Comparison of ENCODE assay signal across 14 cellular contexts in the genomic region with DNA sequence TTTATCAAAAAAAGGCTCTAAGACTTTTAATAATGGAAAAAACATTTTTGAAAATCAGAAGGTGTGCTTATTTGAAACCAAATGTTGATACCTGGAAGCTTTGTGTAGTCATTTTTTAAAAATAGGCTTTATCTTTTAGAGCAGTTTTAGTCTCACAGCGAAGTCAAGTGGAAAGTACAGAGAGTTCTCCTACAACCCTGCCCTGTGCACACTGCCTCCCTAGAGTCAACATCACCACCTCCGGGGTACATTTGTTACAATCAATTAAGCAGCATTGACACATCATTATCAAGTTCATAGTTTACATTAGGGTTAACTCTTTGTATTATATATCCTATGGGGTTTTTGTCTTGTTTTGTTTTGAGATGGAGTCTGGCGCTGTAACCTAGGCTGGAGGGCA. TPM values are rescaled to one million over a fixed set of nuclear protein-coding genes. Genes with fewer than 3 reads are reported as not detected.
DNase-seq lines count a peak whose midpoint lies in the region; ATAC-seq lines count a peak whose summit lies in the region.
"Had no signal": no experiment of that assay in that cellular context is flagged by ENCODE, and none has a peak within 500 bp of the region (broad histone marks: within the 10 kb centered on the region; RNA-seq: fewer than 3 reads in every experiment).

No MANE protein-coding gene starts in this region.

- ATAC-seq in GM18858 (IDR thresholded peaks at IDR 0.05; ENCODE audit: unreplicated experiment): no peak

- DNase-seq in NCI-H146 (lab: John Stamatoyannopoulos, UW): peak; percentile 79
- peak; percentile 82 for DNase-seq in NCI-H146 treated with DMSO at 0.1 percent for 48 hours (lab: John Stamatoyannopoulos, UW; ENCODE audit: unreplicated experiment)
- peak; percentile 59 for DNase-seq in NCI-H748 treated with DMSO at 0.1 percent for 48 hours (lab: John Stamatoyannopoulos, UW)
- DNase-seq in mucosa of gallbladder (ENCODE audit: low spot score): peak; percentile 22
- DNase-seq in NCI-H1436 (lab: John Stamatoyannopoulos, UW): no peak
- DNase-seq in superior temporal gyrus (ENCODE audit: extremely low spot score): no peak
- DNase-seq in iPS-NIHi7 (ENCODE audit: extremely low spot score): no peak
- DNase-seq: ACHN; BE2C; C1 segment of cervical spinal cord; Caco-2; CD4-positive, alpha-beta T cell; GM23248 had no signal

RNA-seq across cellular contexts. Expression of gene ERO1B, which starts 10.7 kb away (rescaled TPM):
- total RNA-seq in mucosa of gallbladder: 62.1 TPM

Comparison
In these comparisons a context has a peak if more than half of its experiments do, and no peak if none do; other contexts are left out.
1. DNase-seq: peak in NCI-H146 (single experiment), NCI-H146 treated with DMSO at 0.1 percent for 48 hours (single experiment), NCI-H748 treated with DMSO at 0.1 percent for 48 hours (single experiment) and mucosa of gallbladder (single experiment); none in NCI-H1436 (single experiment), superior temporal gyrus (single experiment) and iPS-NIHi7 (single experiment).